ENCODE assay signal across 1 cellular context in genomic region chr1:151611832-151612505, GRCh38.
A peak's percentile ranks its signal among the peaks of the same experiment; 100 is the strongest.
TF ChIP-seq lines count a peak whose summit lies in the region.

Gene SNX27 (plus strand): TSS chr1:151612050. CDS start chr1:151612202, 152 bp downstream.

TF ChIP-seq in HepG2, 621 proteins besides CTCF, POLR2A, EP300 and RAD21 (continued from another document):
- peak; percentile 57; the same call in 1 of the 2 replicates for TF ChIP-seq ZNF770 (CRISPR knock-in tag; IDR thresholded peaks at IDR 0.05)
- no peak for TF ChIP-seq CBX2 (IDR thresholded peaks at IDR 0.05; ENCODE audit: low read depth, low read length)
- TF ChIP-seq CBX2 (CRISPR knock-in tag; IDR thresholded peaks at IDR 0.05; ENCODE audit: low read depth) = no peak
- TF ChIP-seq HBP1 (CRISPR knock-in tag; IDR thresholded peaks at IDR 0.05; ENCODE audit: low read depth) = peak; percentile 75; the same call in 1 of the 2 replicates
- no peak for TF ChIP-seq ZNF138 (CRISPR knock-in tag; IDR thresholded peaks at IDR 0.05; ENCODE audit: low read depth)
- peak; percentile 95 for TF ChIP-seq ZBTB14 (CRISPR knock-in tag; IDR thresholded peaks at IDR 0.05)
- TF ChIP-seq SOX5 (CRISPR knock-in tag; IDR thresholded peaks at IDR 0.05; ENCODE audit: borderline replicate concordance) = no peak
- TF ChIP-seq NR2C2 (CRISPR knock-in tag; IDR thresholded peaks at IDR 0.05; ENCODE audit: borderline replicate concordance) = peak; percentile 95
- TF ChIP-seq IKZF1 (IDR thresholded peaks at IDR 0.05) = no peak
- TF ChIP-seq NCOA5 (CRISPR knock-in tag; IDR thresholded peaks at IDR 0.05) = no peak
- 0 out of 2 replicates have a peak, but pooled peaks have one; percentile 76 for TF ChIP-seq ZMAT3 (CRISPR knock-in tag; conservative IDR thresholded peaks at IDR 0.05)
- TF ChIP-seq NR2F2 (IDR thresholded peaks at IDR 0.05; ENCODE audit: borderline replicate concordance, low read depth) = no peak
- 0 out of 2 replicates have a peak, but pooled peaks have one; percentile 13 for TF ChIP-seq MAZ (IDR thresholded peaks at IDR 0.05; ENCODE audit: borderline replicate concordance, low read depth, low read length)
- peak; percentile 69; the same call in 1 of the 2 replicates for TF ChIP-seq MAZ (CRISPR knock-in tag; IDR thresholded peaks at IDR 0.05; ENCODE audit: low read depth)
- TF ChIP-seq ZBTB38 (CRISPR knock-in tag; IDR thresholded peaks at IDR 0.05) = no peak
- TF ChIP-seq HCFC1 (IDR thresholded peaks at IDR 0.05; ENCODE audit: low read depth, low read length) = peak; percentile 96
- no peak for TF ChIP-seq RAD51 (IDR thresholded peaks at IDR 0.05; ENCODE audit: borderline replicate concordance)
